ENCODE assay signal across 8 cellular contexts in the genomic region with DNA sequence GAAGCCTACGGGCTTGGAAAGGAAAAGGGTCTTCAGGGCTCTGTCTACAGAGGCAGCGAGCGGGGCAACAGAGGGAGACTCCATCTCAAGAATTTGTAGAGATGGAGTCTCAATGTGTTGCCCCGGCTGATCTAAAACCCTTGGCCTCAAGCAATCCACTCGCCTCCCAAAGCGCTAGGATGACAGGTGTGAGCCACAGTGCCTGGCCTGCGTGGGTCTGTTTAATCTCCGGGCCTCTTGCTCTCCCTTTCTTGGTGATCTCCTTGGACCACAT. TPM values are rescaled to one million over a fixed set of nuclear protein-coding genes. Genes with fewer than 3 reads are reported as not detected.
A peak's percentile ranks its signal among the peaks of the same experiment; 100 is the strongest.
DNase-seq lines count a peak whose midpoint lies in the region; ATAC-seq and TF ChIP-seq lines count a peak whose summit lies in the region.

No MANE protein-coding gene starts in this region.

- intact Hi-C loops in lower leg skin (cut with DNase I; ENCODE audit: low total_unique reads) = no loop called here

- H3K36me3 Mint-ChIP-seq in activated T-cell treated with anti-CD3 and anti-CD28 coated beads, Interleukin-2, amount 50 U/mL, for 4 hours (ENCODE audit: insufficient read depth) = peaks cover 45% of the 10 kb centered on the region
- H3K36me3 Mint-ChIP-seq in activated T-cell treated with anti-CD3 and anti-CD28 coated beads, Interleukin-2, amount 50 U/mL, for 72 hours (ENCODE audit: insufficient read depth in 2 of 2) = peaks cover 15 to 49% of the 10 kb centered on the region in 2 donors

- H3K27ac ChIP-seq in layer of hippocampus (ENCODE audit: low read depth, low read length) = peak overlapping the region; percentile 93
- H3K27ac ChIP-seq in temporal lobe (ENCODE audit: low read depth, low read length) = peak overlapping the region; percentile 80

- peaks cover 76% of the 10 kb centered on the region for H3K4me1 Mint-ChIP-seq in activated T-cell treated with anti-CD3 and anti-CD28 coated beads, Interleukin-2, amount 50 U/mL, for 4 hours (ENCODE audit: low read depth)
- peaks cover 90% of the 10 kb centered on the region for H3K4me1 Mint-ChIP-seq in activated T-cell treated with anti-CD3 and anti-CD28 coated beads, Interleukin-2, amount 50 U/mL, for 72 hours (ENCODE audit: low read depth)

- WGBS in lower leg skin, 2 donors = 70 to 72% methylated on average over 8 of the region's 8 CpGs

- H3K27me3 ChIP-seq in layer of hippocampus (ENCODE audit: control insufficient read depth, insufficient read depth, low read length) = no peaks in the 10 kb centered on the region

- DNase-seq in activated T-cell treated with anti-CD3 and anti-CD28 coated beads, Interleukin-2, amount 50 U/mL, for 4 hours = no peak
- DNase-seq in activated T-cell treated with anti-CD3 and anti-CD28 coated beads for 4 hours (no peak), lower leg skin (ENCODE audit: low spot score in 2 of 2) (no peak), ecto neural progenitor cell (ENCODE audit: low spot score) (no peak), GM19240 (ENCODE audit: insufficient read length, low spot score) (no peak)
- DNase-seq in activated T-cell treated with anti-CD3 and anti-CD28 coated beads, Interleukin-2, amount 50 U/mL, for 72 hours = no peak

- H3K9me3 Mint-ChIP-seq in activated T-cell treated with anti-CD3 and anti-CD28 coated beads, Interleukin-2, amount 50 U/mL, for 4 hours = no peaks in the 10 kb centered on the region
- H3K9me3 Mint-ChIP-seq in activated T-cell treated with anti-CD3 and anti-CD28 coated beads, Interleukin-2, amount 50 U/mL, for 72 hours = no peaks in the 10 kb centered on the region

- peak; percentile 3 to 5 for ATAC-seq in activated T-cell treated with anti-CD3 and anti-CD28 coated beads, Interleukin-2, amount 50 U/mL, for 4 hours
- ATAC-seq in activated T-cell treated with anti-CD3 and anti-CD28 coated beads, Interleukin-2, amount 50 U/mL, for 72 hours (replicated peaks in 1 of 2) = no peak

- TF ChIP-seq POLR2A in lower leg skin (IDR thresholded peaks at IDR 0.05) = no peak

- peak overlapping the region; percentile 39 for H3K27ac Mint-ChIP-seq in activated T-cell treated with anti-CD3 and anti-CD28 coated beads, Interleukin-2, amount 50 U/mL, for 72 hours

- no peaks in the 10 kb centered on the region for H3K27me3 Mint-ChIP-seq in activated T-cell treated with anti-CD3 and anti-CD28 coated beads, Interleukin-2, amount 50 U/mL, for 4 hours (ENCODE audit: low read depth)
- H3K27me3 Mint-ChIP-seq in activated T-cell treated with anti-CD3 and anti-CD28 coated beads, Interleukin-2, amount 50 U/mL, for 72 hours (ENCODE audit: low read depth) = no peaks in the 10 kb centered on the region

- H3K4me3 Mint-ChIP-seq in activated T-cell treated with anti-CD3 and anti-CD28 coated beads, Interleukin-2, amount 50 U/mL, for 4 hours = peak overlapping the region; percentile 98
- H3K4me3 Mint-ChIP-seq in activated T-cell treated with anti-CD3 and anti-CD28 coated beads, Interleukin-2, amount 50 U/mL, for 72 hours = peak overlapping the region; percentile 71 to 94

- TF ChIP-seq CTCF in lower leg skin (IDR thresholded peaks at IDR 0.05) = no peak

- H3K4me3 ChIP-seq in lower leg skin (ENCODE audit: low read depth, poor library complexity, severe bottlenecking) = no peak overlapping the region

RNA-seq across cellular contexts. Expression of a gene that starts 8.1 kb away (rescaled TPM):
- 1,000 to 10,000 TPM; 2,430 to 2,508 (median 2,489) TPM for total RNA-seq in activated T-cell treated with anti-CD3 and anti-CD28 coated beads, Interleukin-2, amount 50 U/mL, for 4 hours
- 1,000 to 10,000 TPM; 1,618 to 1,817 TPM for total RNA-seq in activated T-cell treated with anti-CD3 and anti-CD28 coated beads, Interleukin-2, amount 50 U/mL, for 72 hours
- total RNA-seq in temporal lobe (942 TPM), lower leg skin (1,000 to 10,000 TPM; 2,457 to 3,045 (median 2,759) TPM)

RNA-seq across cellular contexts. Expression of a gene that starts 14.1 kb away (rescaled TPM):
- total RNA-seq in activated T-cell treated with anti-CD3 and anti-CD28 coated beads, Interleukin-2, amount 50 U/mL, for 4 hours = not detected
- total RNA-seq in activated T-cell treated with anti-CD3 and anti-CD28 coated beads, Interleukin-2, amount 50 U/mL, for 72 hours = 1 to 10 TPM in 1 of 2 donors, under 1 TPM in 1; 0.31 to 1.2 TPM
- total RNA-seq in temporal lobe = not detected
- 1 to 10 TPM in 2 of 4 donors, under 1 TPM in 2; 0.65 to 7.7 (median 3.5) TPM for total RNA-seq in lower leg skin

RNA-seq across cellular contexts. Expression of a gene that starts 17.6 kb away (rescaled TPM):
- 10 to 100 TPM; 22.7 to 29.1 (median 25.9) TPM for total RNA-seq in activated T-cell treated with anti-CD3 and anti-CD28 coated beads, Interleukin-2, amount 50 U/mL, for 4 hours
- total RNA-seq in activated T-cell treated with anti-CD3 and anti-CD28 coated beads, Interleukin-2, amount 50 U/mL, for 72 hours = 10 to 100 TPM; 11.0 to 17.5 TPM
- total RNA-seq in temporal lobe = 25.1 TPM
- 100 to 1,000 TPM in 2 of 4 donors, 10 to 100 TPM in 2; 80.5 to 118 (median 107) TPM for total RNA-seq in lower leg skin

RNA-seq across cellular contexts. Expression of a gene that starts 19.3 kb away (rescaled TPM):
- total RNA-seq in activated T-cell treated with anti-CD3 and anti-CD28 coated beads, Interleukin-2, amount 50 U/mL, for 4 hours = 100 to 1,000 TPM in 2 of 3 donors, 10 to 100 TPM in 1; 96.3 to 122 (median 108) TPM
- 10 to 100 TPM; 60.3 to 71.0 TPM for total RNA-seq in activated T-cell treated with anti-CD3 and anti-CD28 coated beads, Interleukin-2, amount 50 U/mL, for 72 hours
- total RNA-seq in temporal lobe (18.9 TPM), lower leg skin (100 to 1,000 TPM in 1 of 4 donors, 10 to 100 TPM in 3; 57.4 to 117 (median 62.2) TPM)

RNA-seq across cellular contexts. Expression of a gene that starts 33.9 kb away (rescaled TPM):
- total RNA-seq in activated T-cell treated with anti-CD3 and anti-CD28 coated beads, Interleukin-2, amount 50 U/mL, for 4 hours = not detected
- total RNA-seq in activated T-cell treated with anti-CD3 and anti-CD28 coated beads, Interleukin-2, amount 50 U/mL, for 72 hours = not detected
- total RNA-seq in temporal lobe = under 0.01 TPM
- 1 to 10 TPM in 2 of 4 donors, under 1 TPM in 1, not detected in 1; 0.98 to 1.6 (median 1.5) TPM for total RNA-seq in lower leg skin

Comparison
In these comparisons a context has a peak if more than half of its experiments do, and no peak if none do; other contexts are left out.
1. ATAC-seq: peak in activated T-cell treated with anti-CD3 and anti-CD28 coated beads, Interleukin-2, amount 50 U/mL, for 4 hours (2 of 2); none in activated T-cell treated with anti-CD3 and anti-CD28 coated beads, Interleukin-2, amount 50 U/mL, for 72 hours (0 of 2).